In the genomic region with DNA sequence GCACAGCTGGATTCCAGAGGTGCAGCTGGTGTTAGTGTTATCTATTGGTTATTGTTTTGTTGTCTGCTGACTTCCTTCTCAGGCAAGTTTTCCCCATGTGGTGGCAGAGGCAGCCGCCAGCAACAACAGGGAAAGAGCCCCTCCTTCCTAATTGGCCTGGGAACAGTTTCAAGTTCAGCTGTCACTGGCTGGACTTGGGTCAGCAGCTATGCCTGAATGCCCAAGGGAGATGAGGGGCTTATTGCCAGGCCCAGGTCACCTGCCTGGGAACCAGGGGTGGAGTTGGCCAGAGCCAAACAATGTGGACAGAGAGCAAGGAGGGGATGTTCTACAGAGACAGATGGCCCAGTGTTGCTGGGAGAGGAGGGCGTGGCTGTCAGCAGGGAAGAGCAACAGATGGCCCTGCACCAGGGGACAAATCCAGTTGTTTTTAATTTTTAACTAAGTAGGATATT, we compare ENCODE assay signal across 8 cellular contexts. TPM values are rescaled to one million over a fixed set of nuclear protein-coding genes. Genes with fewer than 3 reads are reported as not detected.
DNase-seq lines count a peak whose midpoint lies in the region; ATAC-seq and TF ChIP-seq lines count a peak whose summit lies in the region.

No MANE protein-coding gene starts in this region.

- H2BK5ac ChIP-seq in mesenchymal stem cell (ENCODE audit: low read depth, low read length, poor library complexity, severe bottlenecking), result no peak overlapping the region

- intact Hi-C loops in CD14-positive monocyte (cut with micrococcal nuclease), result no loop called here

- no peak overlapping the region for H3K4ac ChIP-seq in mesenchymal stem cell (ENCODE audit: low read depth in 1 of 2, low read length in 2 of 2)

- H3K27ac ChIP-seq in mesenchymal stem cell (ENCODE audit: low read length, poor library complexity, severe bottlenecking) (no peak overlapping the region), urinary bladder (ENCODE audit: low read depth) (peak overlapping the region; percentile 58), Karpas-422 (ENCODE audit: low read length) (no peak overlapping the region)

- H3K14ac ChIP-seq in mesenchymal stem cell (ENCODE audit: low read length in 2 of 2), result no peak overlapping the region

- H2BK15ac ChIP-seq in mesenchymal stem cell (ENCODE audit: low read depth, poor library complexity, severe bottlenecking), result no peak overlapping the region

- TF ChIP-seq CTCF in CD14-positive monocyte (IDR thresholded peaks at IDR 0.05) (no peak), choroid plexus epithelial cell (conservative IDR thresholded peaks at IDR 0.05; ENCODE audit: low read depth, low read length) (no peak)

- H3K27me3 Mint-ChIP-seq in CD14-positive monocyte (ENCODE audit: low read depth in 3 of 3), result no peaks in the 10 kb centered on the region

- H3K18ac ChIP-seq in mesenchymal stem cell (ENCODE audit: low read depth in 1 of 2, low read length in 2 of 2), result peak overlapping the region in 1 of 2 experiments; percentile 70

- DNase-seq in CD14-positive monocyte (ENCODE audit: low spot score) (no peak), NCI-H2196 treated with DMSO at 0.1 percent for 48 hours (lab: John Stamatoyannopoulos, UW; ENCODE audit: unreplicated experiment) (peak; percentile 55), choroid plexus epithelial cell (ENCODE audit: low read depth) (peak; percentile 49), mesenchymal stem cell (peak; percentile 40), Karpas-422 (no peak), NCI-H1436 treated with DMSO at 0.1 percent for 48 hours (lab: John Stamatoyannopoulos, UW) (no peak)

- H3K23ac ChIP-seq in mesenchymal stem cell (ENCODE audit: low read length in 2 of 2), result no peak overlapping the region

- H2BK120ac ChIP-seq in mesenchymal stem cell (ENCODE audit: low read depth, low read length), result peak overlapping the region; percentile 6

- H3K36me3 ChIP-seq in mesenchymal stem cell (ENCODE audit: control insufficient read depth in 1 of 2, insufficient read depth in 2 of 2, low read depth in 1 of 2, low read length in 2 of 2) (peaks cover 7 to 26% of the 10 kb centered on the region in 2 experiments), urinary bladder (ENCODE audit: insufficient read depth) (no peaks in the 10 kb centered on the region), Karpas-422 (ENCODE audit: insufficient read depth, low read length) (peaks cover 13% of the 10 kb centered on the region; the same call in 1 of the 2 replicates)

- H3K4me1 ChIP-seq in mesenchymal stem cell (ENCODE audit: control insufficient read depth, insufficient read depth, low read depth, low read length) (peaks cover 11% of the 10 kb centered on the region), urinary bladder (ENCODE audit: insufficient read depth) (no peaks in the 10 kb centered on the region), Karpas-422 (ENCODE audit: low read length) (peaks cover 27% of the 10 kb centered on the region)

- H4K8ac ChIP-seq in mesenchymal stem cell (ENCODE audit: low read length), result no peak overlapping the region

- H3K9me2 ChIP-seq in Karpas-422 (replicated peaks; ENCODE audit: insufficient read depth, low read length), result no peaks in the 10 kb centered on the region

- H4K91ac ChIP-seq in mesenchymal stem cell (ENCODE audit: low read length), result peak overlapping the region; percentile 52

- H3K4me3 Mint-ChIP-seq in CD14-positive monocyte, result no peak overlapping the region

- peak overlapping the region in 5 of 7 donors; percentile 3 to 75 (median 49) for H3K27ac Mint-ChIP-seq in CD14-positive monocyte

- H3K9me3 ChIP-seq in mesenchymal stem cell (ENCODE audit: control insufficient read depth, low read length), result no peaks in the 10 kb centered on the region
- no peaks in the 10 kb centered on the region for H3K9me3 ChIP-seq in Karpas-422 (ENCODE audit: low read length)

- WGBS in mesenchymal stem cell, result 55% methylated on average over 2 of the region's 2 CpGs
- WGBS in urinary bladder, result 45% methylated on average over 2 of the region's 2 CpGs

- H3K9me3 Mint-ChIP-seq in CD14-positive monocyte, result no peaks in the 10 kb centered on the region

- peaks cover 26 to 63% of the 10 kb centered on the region in 2 donors for H3K36me3 Mint-ChIP-seq in CD14-positive monocyte

- ATAC-seq in HG03139 (IDR thresholded peaks at IDR 0.05; ENCODE audit: unreplicated experiment), result no peak

- H2AFZ ChIP-seq in mesenchymal stem cell (ENCODE audit: low read depth, low read length) (no peak overlapping the region), Karpas-422 (ENCODE audit: low read length) (no peak overlapping the region)

- H2BK12ac ChIP-seq in mesenchymal stem cell (ENCODE audit: low read length in 2 of 2), result no peak overlapping the region

- peak overlapping the region; percentile 28 for H3K9ac ChIP-seq in mesenchymal stem cell (ENCODE audit: low read length)
- H3K9ac ChIP-seq in Karpas-422 (ENCODE audit: low read length), result no peak overlapping the region

- peaks cover 1% of the 10 kb centered on the region for H3K79me1 ChIP-seq in mesenchymal stem cell (replicated peaks; ENCODE audit: low read length, poor library complexity, severe bottlenecking)

- no peaks in the 10 kb centered on the region for H4K20me1 ChIP-seq in Karpas-422 (ENCODE audit: insufficient read depth, low read depth, low read length)

- H3K4me3 ChIP-seq in choroid plexus epithelial cell (ENCODE audit: low read depth, low read length) (no peak overlapping the region), mesenchymal stem cell (ENCODE audit: insufficient read depth in 1 of 2, low read depth in 1 of 2, low read length in 2 of 2) (no peak overlapping the region), urinary bladder (ENCODE audit: low read depth, low read length) (no peak overlapping the region), Karpas-422 (ENCODE audit: low read length) (no peak overlapping the region)

- H3K4me1 Mint-ChIP-seq in CD14-positive monocyte, result peaks cover 44% of the 10 kb centered on the region

- no peaks in the 10 kb centered on the region for H3K79me2 ChIP-seq in Karpas-422 (ENCODE audit: low read length)

- H2AK5ac ChIP-seq in mesenchymal stem cell (ENCODE audit: low read length, severe bottlenecking), result peak overlapping the region; percentile 43

- H3K27me3 ChIP-seq in mesenchymal stem cell (ENCODE audit: control insufficient read depth in 1 of 2, insufficient read depth in 1 of 2, low read length in 2 of 2) (no peaks in the 10 kb centered on the region), Karpas-422 (ENCODE audit: low read length) (no peaks in the 10 kb centered on the region)

- no peak overlapping the region for H3K4me2 ChIP-seq in mesenchymal stem cell (ENCODE audit: low read length, poor library complexity, severe bottlenecking)
- H3K4me2 ChIP-seq in Karpas-422 (ENCODE audit: low read depth, low read length, poor library complexity, severe bottlenecking), result no peak overlapping the region

RNA-seq across cellular contexts. Expression of gene TPCN1, which starts 38.3 kb away (rescaled TPM):
- polyA plus RNA-seq in CD14-positive monocyte (10 to 100 TPM; 20.4 to 34.9 TPM), urinary bladder (39.3 TPM)
- 57.5 TPM for polyA plus RNA-seq in mesenchymal stem cell (2013, experiment 1 of 2)
- polyA plus RNA-seq in mesenchymal stem cell (2013, experiment 2 of 2), result 58.5 TPM
- 19.3 TPM for total RNA-seq in urinary bladder
- 43.9 and 46.4 TPM in 2 replicates for total RNA-seq in Karpas-422 (2014; rRNA removed; shearing (Covaris generic); ENCODE audit: low replicate concordance)

Comparison
In these comparisons a context has a peak if more than half of its experiments do, and no peak if none do; other contexts are left out.
1. DNase-seq: peak in NCI-H2196 treated with DMSO at 0.1 percent for 48 hours (single experiment), choroid plexus epithelial cell (single experiment) and mesenchymal stem cell (single experiment); none in CD14-positive monocyte (single experiment), Karpas-422 (single experiment) and NCI-H1436 treated with DMSO at 0.1 percent for 48 hours (single experiment).